ENCODE assay signal across 9 cellular contexts in the genomic region with DNA sequence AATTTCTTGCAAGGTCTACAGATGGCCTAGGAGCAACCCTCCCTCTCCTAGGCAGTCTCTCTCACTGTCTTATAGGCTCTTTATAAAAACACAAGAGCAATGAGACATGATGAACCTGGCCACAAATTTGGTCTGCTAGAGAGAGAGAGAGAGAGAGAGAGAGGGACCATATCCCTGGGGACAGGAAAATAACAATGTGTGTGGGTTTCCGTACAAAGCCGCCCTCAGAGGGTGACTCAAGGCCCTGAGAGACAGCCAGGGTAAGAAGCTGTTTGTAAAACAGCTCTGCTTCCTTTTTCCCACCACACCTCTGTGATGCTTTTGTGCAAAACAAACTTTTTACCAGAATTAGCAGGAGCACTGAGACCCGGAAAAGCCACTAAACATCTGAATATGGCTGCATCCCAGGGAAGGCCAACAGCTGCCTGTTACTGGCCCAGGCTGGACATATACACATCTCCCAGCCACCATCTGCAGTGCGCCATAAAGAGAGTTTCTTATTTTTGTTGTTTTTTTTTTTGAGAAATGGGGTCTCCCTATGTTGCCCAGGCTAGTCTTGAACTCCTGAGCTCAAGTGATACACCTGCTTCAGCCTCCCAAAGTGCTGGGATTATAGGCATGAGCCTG. TPM values are rescaled to one million over a fixed set of nuclear protein-coding genes. Genes with fewer than 3 reads are reported as not detected.
A peak's percentile ranks its signal among the peaks of the same experiment; 100 is the strongest.
DNase-seq lines count a peak whose midpoint lies in the region; ATAC-seq and TF ChIP-seq lines count a peak whose summit lies in the region.
"Had no signal": no experiment of that assay in that cellular context is flagged by ENCODE, and none has a peak within 500 bp of the region (broad histone marks: within the 10 kb centered on the region; RNA-seq: fewer than 3 reads in every experiment).

No MANE protein-coding gene starts in this region.

- no peaks in the 10 kb centered on the region for H3K27me3 ChIP-seq in skeletal muscle tissue (ENCODE audit: control insufficient read depth in 3 of 3, insufficient read depth in 3 of 3, low read length in 3 of 3)

- no peak for ATAC-seq in HG03025 (IDR thresholded peaks at IDR 0.05; ENCODE audit: low FRiP score, unreplicated experiment)

- H3K36me3 ChIP-seq in KOPT-K1 (ENCODE audit: insufficient read depth, low read length) (no peaks in the 10 kb centered on the region), skeletal muscle tissue (ENCODE audit: control insufficient read depth in 3 of 3, insufficient read depth in 3 of 3, low read length in 3 of 3) (no peaks in the 10 kb centered on the region)
- H3K36me3 ChIP-seq: tibial artery had no signal

- TF ChIP-seq CTCF in GM12864 (IDR thresholded peaks at IDR 0.05; ENCODE audit: low read depth, low read length, missing control alignments), result no peak

- peaks cover 0 to 7% (median 5%) of the 10 kb centered on the region in 3 donors for H3K4me1 ChIP-seq in skeletal muscle tissue (ENCODE audit: control insufficient read depth in 3 of 3, insufficient read depth in 3 of 3, low read length in 3 of 3)
- H3K4me1 ChIP-seq: tibial artery had no signal

- DNase-seq in GM12864 (ENCODE audit: low read depth) (peak; percentile 55), SW480 (ENCODE audit: low spot score) (no peak), islet precursor cell (no peak), HuH-7.5 (ENCODE audit: low spot score) (no peak)
- DNase-seq in activated T-helper 9 cell treated with anti-CD3 and anti-CD28 coated beads, Interleukin-2, amount 50 U/mL, for 16 hours (ENCODE audit: low read depth), result peak; percentile 57

- no peak overlapping the region for H3K9ac ChIP-seq in skeletal muscle tissue (ENCODE audit: low read depth in 1 of 3, low read length in 3 of 3)

- H3K4me3 ChIP-seq in GM12864 (ENCODE audit: low read depth, low read length), result no peak overlapping the region
- H3K4me3 ChIP-seq in skeletal muscle tissue (ENCODE audit: low read length in 3 of 3), result no peak overlapping the region
- H3K4me3 ChIP-seq: tibial artery had no signal

- H3K9me3 ChIP-seq in KOPT-K1 (ENCODE audit: insufficient read depth, low read length, poor library complexity, severe bottlenecking) (no peaks in the 10 kb centered on the region), skeletal muscle tissue (ENCODE audit: control insufficient read depth in 3 of 3, low read length in 3 of 3) (no peaks in the 10 kb centered on the region)
- H3K9me3 ChIP-seq: tibial artery had no signal

- H3K27ac ChIP-seq in KOPT-K1 (ENCODE audit: low read depth, low read length, poor library complexity, severe bottlenecking) (peak overlapping the region; percentile 94), skeletal muscle tissue (ENCODE audit: low read depth, low read length) (peak overlapping the region; percentile 68)
- H3K27ac ChIP-seq: tibial artery had no signal

RNA-seq across cellular contexts. Expression of a gene that starts 18.4 kb away (rescaled TPM):
- total RNA-seq in skeletal muscle tissue, result 21.4 TPM

RNA-seq across cellular contexts. Expression of a gene that starts 39.2 kb away (rescaled TPM):
- total RNA-seq in skeletal muscle tissue, result 1.0 TPM

RNA-seq across cellular contexts. Expression of a gene that starts 44.6 kb away (rescaled TPM):
- total RNA-seq in skeletal muscle tissue, result 18.3 TPM

RNA-seq across cellular contexts. Expression of a gene that starts 45.0 kb away (rescaled TPM):
- 11.0 TPM for total RNA-seq in skeletal muscle tissue

Comparison
In these comparisons a context has a peak if more than half of its experiments do, and no peak if none do; other contexts are left out.
1. DNase-seq: peak in GM12864 (single experiment) and activated T-helper 9 cell treated with anti-CD3 and anti-CD28 coated beads, Interleukin-2, amount 50 U/mL, for 16 hours (single experiment); none in SW480 (single experiment), islet precursor cell (single experiment) and HuH-7.5 (single experiment).